ENCODE assay signal across 10 cellular contexts in the genomic region with DNA sequence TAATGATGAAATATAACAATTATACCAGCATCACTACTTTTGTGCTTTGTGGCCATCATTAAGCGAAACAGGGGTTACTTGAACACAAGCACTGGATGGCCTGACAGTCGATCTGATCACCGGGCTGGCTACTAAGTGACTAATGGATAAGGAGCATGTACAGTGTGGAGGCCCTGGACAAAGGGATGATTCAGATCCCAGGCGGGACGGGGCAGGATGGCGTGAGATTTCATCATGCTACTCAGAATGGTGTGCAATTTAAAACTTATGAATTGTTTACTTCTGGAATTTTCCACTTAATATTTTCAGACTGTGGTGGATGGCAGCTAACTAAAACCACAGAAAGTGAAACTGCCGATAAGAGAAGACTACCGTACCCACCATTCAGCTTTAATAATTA. TPM values are rescaled to one million over a fixed set of nuclear protein-coding genes. Genes with fewer than 3 reads are reported as not detected.
DNase-seq lines count a peak whose midpoint lies in the region; ATAC-seq, FAIRE-seq and TF ChIP-seq lines count a peak whose summit lies in the region.
"Had no signal": no experiment of that assay in that cellular context is flagged by ENCODE, and none has a peak within 500 bp of the region (broad histone marks: within the 10 kb centered on the region; RNA-seq: fewer than 3 reads in every experiment).

No MANE protein-coding gene starts in this region.

- SMC1A ChIA-PET in GM12878 (lab: Charles Lee; ENCODE audit: uncharacterized antibody, unreplicated experiment): interaction anchor here (1.0 to 6.2 kb wide), 7 partner anchors 11 to 74 kb away, joined by 3 to 38 read pairs (median 4); no protein-coding TSS in a partner anchor

- H3K9ac ChIP-seq in GM12878 (ENCODE audit: control insufficient read depth, insufficient read depth, low read length): no peak overlapping the region
- H3K9ac ChIP-seq in keratinocyte (ENCODE audit: control insufficient read depth, extremely low read depth, insufficient read depth, low read length): peak overlapping the region; percentile 29

- H3K36me3 ChIP-seq in ACC112 (ENCODE audit: insufficient read depth, low read length) (no peaks in the 10 kb centered on the region), GM12878 (ENCODE audit: control insufficient read depth in 2 of 2, insufficient read depth in 2 of 2, low read length in 1 of 2) (no peaks in the 10 kb centered on the region), keratinocyte (ENCODE audit: control insufficient read depth in 2 of 2, extremely low read depth in 1 of 2, insufficient read depth in 2 of 2, low read length in 2 of 2) (no peaks in the 10 kb centered on the region)
- H3K36me3 ChIP-seq: uterus had no signal

- CTCF ChIA-PET in GM12878 (lab: Yijun Ruan, JAX): interaction anchor here (0.6 to 2.1 kb wide), 6 partner anchors 8 to 151 kb away, joined by 3 to 8 read pairs (median 4); no protein-coding TSS in a partner anchor

- no peak for TF ChIP-seq EP300 in GM12878 (IDR thresholded peaks at IDR 0.05; ENCODE audit: borderline replicate concordance in 1 of 2, control insufficient read depth in 1 of 2, low read depth in 2 of 2, low read length in 2 of 2)

- FAIRE-seq in HTR-8/SVneo (lab: Jason Lieb, UNC) (peak; percentile 90), GM12878 (lab: Jason Lieb, UNC) (no peak), keratinocyte (lab: Jason Lieb, UNC) (peak; percentile 85)

- 86% methylated on average over 8 of the region's 8 CpGs for WGBS in GM12878 (ENCODE audit: insufficient coverage, insufficient replicate concordance, low lambda C conversion rate, missing lambda C conversion rate)

- dilution Hi-C loops in keratinocyte (cut with MboI; ENCODE audit: extremely low pct_ligation_motif_present, low sequenced_read_pairs): no loop called here

- no peaks in the 10 kb centered on the region for H3K9me1 ChIP-seq in keratinocyte (ENCODE audit: control insufficient read depth, extremely low read depth, insufficient read depth, low read length)

- POLR2A ChIA-PET in GM12878 (lab: Charles Lee): interaction anchor here (3.0 kb wide), 1 partner anchor 22 kb away, joined by 9 read pairs; no protein-coding TSS in a partner anchor

- H3K27me3 Mint-ChIP-seq in T-helper 2 cell treated with Interferon-gamma antibody and Interleukin-4, amounts not matched to agents 5 μg/mL and 100 μg/mL, for 36 hours (ENCODE audit: low read depth): peaks cover 15% of the 10 kb centered on the region

- H3K36me3 Mint-ChIP-seq in T-helper 2 cell treated with Interferon-gamma antibody and Interleukin-4, amounts not matched to agents 5 μg/mL and 100 μg/mL, for 36 hours (ENCODE audit: low read depth): no peaks in the 10 kb centered on the region

- H2AFZ ChIP-seq in ACC112 (ENCODE audit: low read length, unreplicated experiment): peak overlapping the region; percentile 40
- H2AFZ ChIP-seq in GM12878 (ENCODE audit: control insufficient read depth, low read depth, low read length): no peak overlapping the region; the same call in 1 of the 2 replicates
- peak overlapping the region; percentile 57 for H2AFZ ChIP-seq in keratinocyte (ENCODE audit: control insufficient read depth, low read length)

- H3K27ac ChIP-seq in ACC112 (ENCODE audit: low read depth, low read length): peak overlapping the region; percentile 77
- no peak overlapping the region; the same call in 1 of the 2 replicates for H3K27ac ChIP-seq in GM12878 (ENCODE audit: control insufficient read depth, insufficient read depth)
- peak overlapping the region; percentile 89 for H3K27ac ChIP-seq in keratinocyte (ENCODE audit: control insufficient read depth, insufficient read depth, low read length)
- H3K27ac ChIP-seq: uterus had no signal

- TF ChIP-seq POLR2A in GM12878 (IDR thresholded peaks at IDR 0.05; ENCODE audit: low read depth, low read length): no peak

- no peak for TF ChIP-seq RAD21 in GM12878 (IDR thresholded peaks at IDR 0.05; ENCODE audit: insufficient read depth, low read depth, low read length)

- RAD21 ChIA-PET in GM12878 (lab: Charles Lee; ENCODE audit: unreplicated experiment): no interaction called here

- H3K4me3 ChIP-seq in ACC112 (ENCODE audit: low read depth, low read length) (peak overlapping the region; percentile 34; the same call in 1 of the 2 replicates), GM12878 (no peak overlapping the region), keratinocyte (ENCODE audit: control insufficient read depth in 2 of 3, extremely low read depth in 1 of 3, insufficient read depth in 2 of 3, low read depth in 1 of 3, low read length in 3 of 3) (no peak overlapping the region)
- H3K4me3 ChIP-seq: uterus had no signal

- no peaks in the 10 kb centered on the region for H3K9me3 Mint-ChIP-seq in T-helper 2 cell treated with Interferon-gamma antibody and Interleukin-4, amounts not matched to agents 5 μg/mL and 100 μg/mL, for 36 hours

- BruUV-seq in GM12878 (replicated peaks; lab: Mats Ljungman, UMichigan): no TSS peak

- H3K4me2 ChIP-seq in GM12878 (ENCODE audit: control insufficient read depth, insufficient read depth) (0 out of 2 replicates have a peak overlapping the region, but pooled peaks have one; percentile 2), keratinocyte (ENCODE audit: control insufficient read depth, extremely low read depth, insufficient read depth, low read depth, low read length) (peak overlapping the region; percentile 45)

- H4K20me1 ChIP-seq in GM12878 (ENCODE audit: control insufficient read depth, insufficient read depth) (no peaks in the 10 kb centered on the region), keratinocyte (ENCODE audit: control insufficient read depth, extremely low read depth, insufficient read depth, low read length) (no peaks in the 10 kb centered on the region)

- peaks cover 21% of the 10 kb centered on the region for H3K4me1 ChIP-seq in ACC112 (ENCODE audit: control insufficient read depth, insufficient read depth, low read length, unreplicated experiment)
- peaks cover 32% of the 10 kb centered on the region for H3K4me1 ChIP-seq in GM12878 (ENCODE audit: control insufficient read depth, insufficient read depth, low read length)
- H3K4me1 ChIP-seq in keratinocyte (ENCODE audit: control insufficient read depth, extremely low read depth, insufficient read depth, low read length): peaks cover 21% of the 10 kb centered on the region
- H3K4me1 ChIP-seq: uterus had no signal

- ATAC-seq in GM12878: no peak

- H3K4me3 Mint-ChIP-seq in T-helper 2 cell treated with Interferon-gamma antibody and Interleukin-4, amounts not matched to agents 5 μg/mL and 100 μg/mL, for 36 hours: no peak overlapping the region

- no peak overlapping the region for H3K27ac Mint-ChIP-seq in T-helper 2 cell treated with Interferon-gamma antibody and Interleukin-4, amounts not matched to agents 5 μg/mL and 100 μg/mL, for 36 hours

- no peaks in the 10 kb centered on the region for H3K27me3 ChIP-seq in ACC112 (ENCODE audit: insufficient read depth, low read length)
- no peaks in the 10 kb centered on the region for H3K27me3 ChIP-seq in GM12878 (replicated peaks in 1 of 2; ENCODE audit: control insufficient read depth in 2 of 2, insufficient read depth in 2 of 2, low read length in 1 of 2)
- H3K27me3 ChIP-seq in keratinocyte (ENCODE audit: control insufficient read depth, extremely low read depth, insufficient read depth, low read length): no peaks in the 10 kb centered on the region
- H3K27me3 ChIP-seq: uterus had no signal

- in situ Hi-C loops in GM12878 (cut with MboI): no loop called here

- H3K79me2 ChIP-seq in ACC112 (ENCODE audit: control insufficient read depth, insufficient read depth, low read length, unreplicated experiment) (no peaks in the 10 kb centered on the region), GM12878 (ENCODE audit: control insufficient read depth, insufficient read depth, low read length) (no peaks in the 10 kb centered on the region), keratinocyte (ENCODE audit: control insufficient read depth, insufficient read depth, low read length) (no peaks in the 10 kb centered on the region)

- H3K4me1 Mint-ChIP-seq in T-helper 2 cell treated with Interferon-gamma antibody and Interleukin-4, amounts not matched to agents 5 μg/mL and 100 μg/mL, for 36 hours (ENCODE audit: low read depth): peaks cover 15% of the 10 kb centered on the region

- DNase-seq in HTR-8/SVneo (ENCODE audit: insufficient read length, low spot score) (no peak), GM12878 (ENCODE audit: low read depth, low spot score) (no peak), keratinocyte (ENCODE audit: low read depth, low spot score) (peak; percentile 73), SHP77 (lab: John Stamatoyannopoulos, UW) (no peak), NOMO-1 treated with DMSO at 0.1 percent for 48 hours (lab: John Stamatoyannopoulos, UW; ENCODE audit: unreplicated experiment) (no peak), hippocampal formation (lab: John Stamatoyannopoulos, UW) (no peak)
- no peak for DNase-seq in T-helper 2 cell treated with Interferon-gamma antibody and Interleukin-4, amounts not matched to agents 5 μg/mL and 100 μg/mL, for 36 hours (ENCODE audit: low spot score)
- DNase-seq: uterus had no signal

- intact Hi-C loops in GM12878 (cut with micrococcal nuclease; ENCODE audit: unreplicated experiment): no loop called here

- H3K9me3 ChIP-seq in GM12878 (replicated peaks; ENCODE audit: control insufficient read depth, insufficient read depth, low read length): no peaks in the 10 kb centered on the region
- no peaks in the 10 kb centered on the region for H3K9me3 ChIP-seq in keratinocyte (ENCODE audit: control insufficient read depth, low read depth, low read length)
- H3K9me3 ChIP-seq: uterus had no signal

- no peak for TF ChIP-seq CTCF in GM12878 (IDR thresholded peaks at IDR 0.05 in 2 of 3, conservative IDR thresholded peaks at IDR 0.05 in 1 of 3; ENCODE audit: control insufficient read depth in 2 of 3, extremely low read depth in 1 of 3, insufficient read depth in 1 of 3, low read depth in 3 of 3, low read length in 3 of 3)
- no peak for TF ChIP-seq CTCF in keratinocyte (optimal IDR thresholded peaks at IDR 0.05 in 1 of 3, IDR thresholded peaks at IDR 0.05 in 1 of 3, conservative IDR thresholded peaks at IDR 0.05 in 1 of 3; ENCODE audit: extremely low read depth in 1 of 3, insufficient read depth in 2 of 3, low read length in 3 of 3)

RNA-seq across cellular contexts. Expression of a gene that starts 7.0 kb away (rescaled TPM):
- 237 and 241 TPM in 2 replicates for total RNA-seq in GM12878 (2013; cell fraction: nucleolus; rRNA removed)
- 16.0 and 18.1 TPM in 2 replicates for total RNA-seq in GM12878 (2014; rRNA removed)
- 21.8 and 22.5 TPM in 2 replicates for total RNA-seq in GM12878 (2014; rRNA removed; fragmentation: Illumina TruSeq; extraction: Trizol)
- 19.0 and 20.2 TPM in 2 replicates for total RNA-seq in GM12878 (2021)
- polyA plus RNA-seq in GM12878 (2011; ENCODE audit: low read depth): 13.1 TPM
- 34.9 and 46.5 TPM in 2 replicates for polyA plus RNA-seq in GM12878 (2011; rRNA removed)
- 13.7 and 14.5 TPM in 2 replicates for polyA plus RNA-seq in GM12878 (2011; cell fraction: cytosol; rRNA removed)
- polyA plus RNA-seq in GM12878 (2011; cell fraction: nucleus; rRNA removed): 48.8 and 52.2 TPM in 2 replicates
- 17.4 and 18.7 TPM in 2 replicates for polyA plus RNA-seq in GM12878 (2012)
- polyA plus RNA-seq in GM12878 (2014; fragmentation: Illumina TruSeq; extraction: Trizol): 16.2 and 17.6 TPM in 2 replicates
- polyA plus RNA-seq in GM12878 (2014; fragmentation: Nextera tagmentation; extraction: Ambion mirVana): 1 to 10 TPM; 5.5 to 6.9 TPM
- polyA plus RNA-seq in GM12878 (2014; rRNA removed): 15.7 and 22.3 TPM in 2 replicates
- polyA plus RNA-seq in GM12878 (2016; fragmentation: Nextera tagmentation; extraction: Ambion mirVana): 10 to 100 TPM; 11.9 to 12.5 TPM
- 29.7 and 38.4 TPM in 2 replicates for polyA minus RNA-seq in GM12878 (2011; rRNA and poly(A)+ RNA removed)
- polyA minus RNA-seq in GM12878 (2011; cell fraction: cytosol; rRNA and poly(A)+ RNA removed): 9.7 and 11.5 TPM in 2 replicates
- polyA minus RNA-seq in GM12878 (2011; cell fraction: nucleus; rRNA and poly(A)+ RNA removed): 35.3 and 47.7 TPM in 2 replicates
- 32.1 to 51.3 TPM (median 46.6 TPM) in 3 replicates for polyA plus RNA-seq in keratinocyte
- 73.0 TPM for polyA plus RNA-seq in keratinocyte (2011; ENCODE audit: low read depth)
- 25.9 and 51.5 TPM in 2 replicates for polyA plus RNA-seq in keratinocyte (2011; cell fraction: cytosol; rRNA removed)
- polyA plus RNA-seq in keratinocyte (2011; cell fraction: nucleus; rRNA removed): 59.3 and 81.4 TPM in 2 replicates
- polyA plus RNA-seq in keratinocyte (2012; ENCODE audit: low replicate concordance): 24.0 and 55.6 TPM in 2 replicates
- 14.5 to 68.6 TPM (median 67.0 TPM) in 3 replicates for polyA minus RNA-seq in keratinocyte
- polyA minus RNA-seq in keratinocyte (2011; cell fraction: cytosol; rRNA and poly(A)+ RNA removed): 26.7 TPM
- polyA minus RNA-seq in keratinocyte (2011; cell fraction: nucleus; rRNA and poly(A)+ RNA removed): 60.5 and 97.9 TPM in 2 replicates

RNA-seq across cellular contexts. Expression of a gene that starts 33.9 kb away (rescaled TPM):
- total RNA-seq in GM12878 (2013; cell fraction: nucleolus; rRNA removed): not detected in 2 replicates
- total RNA-seq in GM12878 (2014; rRNA removed) (0.05 and 0.06 TPM in 2 replicates), GM12878 (2014; rRNA removed; fragmentation: Illumina TruSeq; extraction: Trizol) (under 0.01 and 0.04 TPM in 2 replicates), GM12878 (2021) (0.03 and 0.08 TPM in 2 replicates)
- polyA plus RNA-seq in GM12878 (2011; ENCODE audit: low read depth): not detected
- polyA plus RNA-seq in GM12878 (2011; rRNA removed) (not detected in 2 replicates), GM12878 (2014; fragmentation: Illumina TruSeq; extraction: Trizol) (0.02 and 0.06 TPM in 2 replicates), GM12878 (2014; fragmentation: Nextera tagmentation; extraction: Ambion mirVana) (not detected), GM12878 (2014; rRNA removed) (0.08 and 0.09 TPM in 2 replicates), GM12878 (2016; fragmentation: Nextera tagmentation; extraction: Ambion mirVana) (not detected), keratinocyte (0.01 TPM in 1 of 3 replicates, not detected in the others)
- polyA plus RNA-seq in GM12878 (2011; cell fraction: cytosol; rRNA removed): under 0.01 TPM in 1 of 2 replicates, not detected in the other
- 0.03 TPM in 1 of 2 replicates, not detected in the other for polyA plus RNA-seq in GM12878 (2011; cell fraction: nucleus; rRNA removed)
- 0.01 TPM in 1 of 2 replicates, not detected in the other for polyA plus RNA-seq in GM12878 (2012)
- polyA minus RNA-seq in GM12878 (2011; rRNA and poly(A)+ RNA removed): under 0.01 TPM in 2 replicates
- not detected in 2 replicates for polyA minus RNA-seq in GM12878 (2011; cell fraction: cytosol; rRNA and poly(A)+ RNA removed)
- not detected in 2 replicates for polyA minus RNA-seq in GM12878 (2011; cell fraction: nucleus; rRNA and poly(A)+ RNA removed)
- polyA plus RNA-seq in keratinocyte (2011; ENCODE audit: low read depth): not detected
- polyA plus RNA-seq in keratinocyte (2011; cell fraction: cytosol; rRNA removed): not detected in 2 replicates
- not detected in 2 replicates for polyA plus RNA-seq in keratinocyte (2011; cell fraction: nucleus; rRNA removed)
- polyA plus RNA-seq in keratinocyte (2012; ENCODE audit: low replicate concordance): not detected in 2 replicates
- polyA minus RNA-seq in keratinocyte: not detected in 3 replicates
- not detected for polyA minus RNA-seq in keratinocyte (2011; cell fraction: cytosol; rRNA and poly(A)+ RNA removed)
- polyA minus RNA-seq in keratinocyte (2011; cell fraction: nucleus; rRNA and poly(A)+ RNA removed): not detected in 2 replicates
- total RNA-seq: mucosa of gallbladder, uterus had no signal
